Comparison of ENCODE assay signal across 17 cellular contexts in the genomic region with DNA sequence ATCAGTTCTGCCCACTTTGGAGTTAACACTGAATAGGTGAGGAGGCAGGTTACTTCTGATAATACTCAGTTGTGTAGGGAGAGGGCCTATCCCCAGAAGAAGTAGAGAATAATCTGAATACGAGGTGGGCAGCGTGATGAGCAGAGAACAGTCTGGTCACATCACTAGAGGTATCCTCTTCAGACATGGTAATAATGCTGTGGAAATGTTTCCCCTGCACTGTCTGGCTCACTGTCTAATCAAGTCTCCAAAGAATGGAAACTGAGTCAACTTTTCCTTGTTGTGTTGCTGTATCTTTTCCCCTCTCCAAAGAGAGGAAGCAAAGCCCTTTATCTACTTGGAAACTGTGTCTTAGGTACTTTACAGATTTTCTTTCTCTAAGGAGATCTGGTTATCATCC.
DNase-seq lines count a peak whose midpoint lies in the region; ATAC-seq and TF ChIP-seq lines count a peak whose summit lies in the region.
"Had no signal": no experiment of that assay in that cellular context is flagged by ENCODE, and none has a peak within 500 bp of the region (broad histone marks: within the 10 kb centered on the region; RNA-seq: fewer than 3 reads in every experiment).

No MANE protein-coding gene starts in this region.

- in situ Hi-C loops in Panc1 (cut with HindIII; ENCODE audit: low pct_unique_long_range_greater_than_20kb, low sequenced_read_pairs) = no loop called here

- no TSS peak for BruUV-seq in Panc1 (replicated peaks; lab: Mats Ljungman, UMichigan)

- H3K4me1 ChIP-seq in Panc1 (ENCODE audit: control insufficient read depth, insufficient read depth, low read length) = no peaks in the 10 kb centered on the region

- no peak for TF ChIP-seq CTCF in Panc1 (IDR thresholded peaks at IDR 0.05)

- H3K4me3 Mint-ChIP-seq in activated naive CD8-positive, alpha-beta T cell treated with anti-CD3 and anti-CD28 coated beads, Interleukin-2, amount 50 U/mL, for 24 hours = peak overlapping the region; percentile 32
- H3K4me3 Mint-ChIP-seq in activated naive CD8-positive, alpha-beta T cell treated with anti-CD3 and anti-CD28 coated beads for 36 hours = no peak overlapping the region
- H3K4me3 Mint-ChIP-seq in naive B cell = peak overlapping the region in 7 of 8 donors; percentile 39 to 86 (median 77)
- peak overlapping the region; percentile 51 for H3K4me3 Mint-ChIP-seq in stimulated activated naive CD8-positive, alpha-beta T cell treated with anti-CD3 and anti-CD28 coated beads, Interleukin-15, Interleukin-2, amounts not matched to agents 100 ng/mL and 50 ng/mL, for 24 hours
- H3K4me3 Mint-ChIP-seq: CD4-positive, alpha-beta T cell; HFFc6 had no signal

- POLR2A ChIA-PET in Panc1 (lab: Charles Lee) = no interaction called here

- ATAC-seq in activated naive CD8-positive, alpha-beta T cell treated with anti-CD3 and anti-CD28 coated beads, Interleukin-2, amount 50 U/mL, for 24 hours = peak; percentile 65
- no peak for ATAC-seq in Panc1
- ATAC-seq in naive B cell (ENCODE audit: low read depth in 2 of 2) = no peak
- ATAC-seq in HG03565 (IDR thresholded peaks at IDR 0.05; ENCODE audit: unreplicated experiment) = no peak
- no peak for ATAC-seq in GM21447 (IDR thresholded peaks at IDR 0.05; ENCODE audit: unreplicated experiment)

- H3K4me1 Mint-ChIP-seq in activated naive CD8-positive, alpha-beta T cell treated with anti-CD3 and anti-CD28 coated beads, Interleukin-2, amount 50 U/mL, for 24 hours = peaks cover 40% of the 10 kb centered on the region
- peaks cover 16% of the 10 kb centered on the region for H3K4me1 Mint-ChIP-seq in activated naive CD8-positive, alpha-beta T cell treated with anti-CD3 and anti-CD28 coated beads for 36 hours
- H3K4me1 Mint-ChIP-seq in naive B cell = peaks cover 45 to 75% (median 54%) of the 10 kb centered on the region in 3 donors
- peaks cover 47% of the 10 kb centered on the region for H3K4me1 Mint-ChIP-seq in stimulated activated naive CD8-positive, alpha-beta T cell treated with anti-CD3 and anti-CD28 coated beads, Interleukin-15, Interleukin-2, amounts not matched to agents 100 ng/mL and 50 ng/mL, for 24 hours (ENCODE audit: low read depth)

- H3K36me3 ChIP-seq in Panc1 (ENCODE audit: control insufficient read depth, insufficient read depth, low read length) = no peaks in the 10 kb centered on the region

- no peaks in the 10 kb centered on the region for H3K9me3 ChIP-seq in Panc1 (ENCODE audit: control insufficient read depth, insufficient read depth, low read depth, low read length)

- CTCF ChIA-PET in Panc1 (lab: Charles Lee) = no interaction called here

- 0 out of 2 replicates have a peak overlapping the region, but pooled peaks have one; percentile 1 for H3K27ac ChIP-seq in Panc1 (ENCODE audit: low read length)
- H3K27ac ChIP-seq: 22Rv1 had no signal

- no peaks in the 10 kb centered on the region for H3K27me3 Mint-ChIP-seq in activated naive CD8-positive, alpha-beta T cell treated with anti-CD3 and anti-CD28 coated beads, Interleukin-2, amount 50 U/mL, for 24 hours
- no peaks in the 10 kb centered on the region for H3K27me3 Mint-ChIP-seq in activated naive CD8-positive, alpha-beta T cell treated with anti-CD3 and anti-CD28 coated beads for 36 hours
- no peaks in the 10 kb centered on the region for H3K27me3 Mint-ChIP-seq in naive B cell
- H3K27me3 Mint-ChIP-seq in stimulated activated naive CD8-positive, alpha-beta T cell treated with anti-CD3 and anti-CD28 coated beads, Interleukin-15, Interleukin-2, amounts not matched to agents 100 ng/mL and 50 ng/mL, for 24 hours = no peaks in the 10 kb centered on the region
- H3K27me3 Mint-ChIP-seq: CD4-positive, alpha-beta T cell had no signal

- H3K27me3 ChIP-seq in Panc1 (ENCODE audit: control insufficient read depth, insufficient read depth, low read length) = no peaks in the 10 kb centered on the region

- H3K36me3 Mint-ChIP-seq in activated naive CD8-positive, alpha-beta T cell treated with anti-CD3 and anti-CD28 coated beads, Interleukin-2, amount 50 U/mL, for 24 hours (ENCODE audit: low read depth) = peaks cover 2% of the 10 kb centered on the region
- peaks cover 14% of the 10 kb centered on the region for H3K36me3 Mint-ChIP-seq in activated naive CD8-positive, alpha-beta T cell treated with anti-CD3 and anti-CD28 coated beads for 36 hours
- peaks cover 8 to 14% of the 10 kb centered on the region in 2 donors for H3K36me3 Mint-ChIP-seq in naive B cell
- H3K36me3 Mint-ChIP-seq in stimulated activated naive CD8-positive, alpha-beta T cell treated with anti-CD3 and anti-CD28 coated beads, Interleukin-15, Interleukin-2, amounts not matched to agents 100 ng/mL and 50 ng/mL, for 24 hours (ENCODE audit: low read depth) = peaks cover 4% of the 10 kb centered on the region

- intact Hi-C loops in Panc1 (cut with micrococcal nuclease; ENCODE audit: unreplicated experiment) = no loop called here

- peak overlapping the region; percentile 28 for H3K27ac Mint-ChIP-seq in activated naive CD8-positive, alpha-beta T cell treated with anti-CD3 and anti-CD28 coated beads, Interleukin-2, amount 50 U/mL, for 24 hours
- no peak overlapping the region for H3K27ac Mint-ChIP-seq in activated naive CD8-positive, alpha-beta T cell treated with anti-CD3 and anti-CD28 coated beads for 36 hours
- peak overlapping the region in 5 of 6 donors; percentile 84 to 97 (median 91) for H3K27ac Mint-ChIP-seq in naive B cell
- peak overlapping the region; percentile 29 for H3K27ac Mint-ChIP-seq in stimulated activated naive CD8-positive, alpha-beta T cell treated with anti-CD3 and anti-CD28 coated beads, Interleukin-15, Interleukin-2, amounts not matched to agents 100 ng/mL and 50 ng/mL, for 24 hours
- H3K27ac Mint-ChIP-seq: CD4-positive, alpha-beta T cell; HFFc6 had no signal

- H3K9me3 Mint-ChIP-seq in activated naive CD8-positive, alpha-beta T cell treated with anti-CD3 and anti-CD28 coated beads, Interleukin-2, amount 50 U/mL, for 24 hours = peaks cover 19% of the 10 kb centered on the region
- H3K9me3 Mint-ChIP-seq in activated naive CD8-positive, alpha-beta T cell treated with anti-CD3 and anti-CD28 coated beads for 36 hours = peaks cover 13% of the 10 kb centered on the region
- H3K9me3 Mint-ChIP-seq in naive B cell = peaks cover 0 to 22% (median 4%) of the 10 kb centered on the region in 7 donors
- peaks cover 16% of the 10 kb centered on the region for H3K9me3 Mint-ChIP-seq in stimulated activated naive CD8-positive, alpha-beta T cell treated with anti-CD3 and anti-CD28 coated beads, Interleukin-15, Interleukin-2, amounts not matched to agents 100 ng/mL and 50 ng/mL, for 24 hours

- no peak overlapping the region for H3K4me3 ChIP-seq in Panc1 (ENCODE audit: low read depth in 2 of 2, low read length in 2 of 2)

- DNase-seq in activated naive CD8-positive, alpha-beta T cell treated with anti-CD3 and anti-CD28 coated beads, Interleukin-2, amount 50 U/mL, for 24 hours = no peak
- DNase-seq in activated naive CD8-positive, alpha-beta T cell treated with anti-CD3 and anti-CD28 coated beads for 36 hours = no peak
- DNase-seq in Panc1 (ENCODE audit: low read depth, low spot score) (no peak), naive B cell (no peak), NCI-H2107 treated with DMSO at 0.1 percent for 48 hours (lab: John Stamatoyannopoulos, UW; ENCODE audit: unreplicated experiment) (no peak)
- DNase-seq: AML-193; C1 segment of cervical spinal cord; CD4-positive, alpha-beta T cell; DMS79; EL; GOT3; HCEC 1CT; HFFc6 had no signal
